In genomic region chr7:8389898-8390642, GRCh38 we compare ENCODE assay signal across 10 cellular contexts. TPM values are rescaled to one million over a fixed set of nuclear protein-coding genes. Genes with fewer than 3 reads are reported as not detected.
A peak's percentile ranks its signal among the peaks of the same experiment; 100 is the strongest.
DNase-seq lines count a peak whose midpoint lies in the region; ATAC-seq, FAIRE-seq and TF ChIP-seq lines count a peak whose summit lies in the region.
"Had no signal": no experiment of that assay in that cellular context is flagged by ENCODE, and none has a peak within 500 bp of the region (broad histone marks: within the 10 kb centered on the region; RNA-seq: fewer than 3 reads in every experiment).

No MANE protein-coding gene starts in this region.

- H3K27me3 ChIP-seq in psoas muscle (ENCODE audit: insufficient read depth in 3 of 3, low read length in 2 of 3): peaks cover 0 to 5% (median 0%) of the 10 kb centered on the region in 3 donors

- peak in 2 of 4 donors; percentile 42 to 65 for ATAC-seq in psoas muscle
- ATAC-seq in stimulated activated naive CD8-positive, alpha-beta T cell treated with anti-CD3 and anti-CD28 coated beads, Interleukin-15, Interleukin-2, amounts not matched to agents 100 U/mL and 50 U/mL, for 24 hours: no peak
- ATAC-seq: activated CD8-positive, alpha-beta memory T cell treated with anti-CD3 and anti-CD28 coated beads, Interleukin-2, amount 10 ng/mL, durations not matched to agents 7 days and 5 days had no signal

- FAIRE-seq in H54 (lab: Jason Lieb, UNC): peak; percentile 97

- H3K4me3 ChIP-seq in psoas muscle: no peak overlapping the region

- DNase-seq in H54 (ENCODE audit: insufficient read length, low spot score): peak; percentile 70
- peak; percentile 76 for DNase-seq in NCI-H510A treated with DMSO at 0.1 percent for 48 hours (lab: John Stamatoyannopoulos, UW)
- peak; percentile 97 for DNase-seq in globus pallidus (ENCODE audit: low spot score)
- DNase-seq in psoas muscle: peak; percentile 13 to 47
- no peak for DNase-seq in cerebellum (ENCODE audit: low spot score)
- DNase-seq in SHP77 treated with DMSO at 0.1 percent for 48 hours (lab: John Stamatoyannopoulos, UW): no peak
- DNase-seq in activated naive CD4-positive, alpha-beta T cell treated with Interleukin-2 at 50 U/mL for 16 hours: no peak
- DNase-seq in stimulated activated naive CD8-positive, alpha-beta T cell treated with anti-CD3 and anti-CD28 coated beads, Interleukin-15, Interleukin-2, amounts not matched to agents 100 U/mL and 50 U/mL, for 24 hours: no peak
- DNase-seq: activated CD8-positive, alpha-beta memory T cell treated with anti-CD3 and anti-CD28 coated beads, Interleukin-2, amount 10 ng/mL, durations not matched to agents 7 days and 5 days had no signal

- no peak overlapping the region for H3K27ac ChIP-seq in psoas muscle

- no peak for TF ChIP-seq CTCF in psoas muscle (IDR thresholded peaks at IDR 0.05)

- H3K9me3 ChIP-seq in psoas muscle: no peaks in the 10 kb centered on the region

- H3K4me1 ChIP-seq in psoas muscle: no peaks in the 10 kb centered on the region

- intact Hi-C loops in psoas muscle (cut with DNase I): no loop called here

- no peaks in the 10 kb centered on the region for H3K36me3 ChIP-seq in psoas muscle (ENCODE audit: insufficient read depth in 1 of 2, low read depth in 1 of 2)

- WGBS in psoas muscle, 3 donors: 19 to 20% (median 20%) methylated on average over 10 of the region's 10 CpGs

- peak; percentile 28; the same call in 1 of the 2 replicates for TF ChIP-seq POLR2A in H54 (IDR thresholded peaks at IDR 0.05; ENCODE audit: low read depth, low read length)

RNA-seq across cellular contexts. Expression of gene NXPH1, which starts 43.3 kb away (rescaled TPM):
- not detected for total RNA-seq in psoas muscle
- polyA plus RNA-seq in psoas muscle: not detected
- 22.4 TPM for total RNA-seq in cerebellum
- total RNA-seq: activated CD8-positive, alpha-beta memory T cell treated with anti-CD3 and anti-CD28 coated beads, Interleukin-2, amount 10 ng/mL, durations not matched to agents 7 days and 5 days; dermis microvascular lymphatic vessel endothelial cell had no signal

Comparison
In these comparisons a context has a peak if more than half of its experiments do, and no peak if none do; other contexts are left out.
1. DNase-seq: peak in H54 (single experiment), NCI-H510A treated with DMSO at 0.1 percent for 48 hours (single experiment), globus pallidus (single experiment) and psoas muscle (2 of 2); none in cerebellum (single experiment), SHP77 treated with DMSO at 0.1 percent for 48 hours (single experiment), activated naive CD4-positive, alpha-beta T cell treated with Interleukin-2 at 50 U/mL for 16 hours (single experiment) and stimulated activated naive CD8-positive, alpha-beta T cell treated with anti-CD3 and anti-CD28 coated beads, Interleukin-15, Interleukin-2, amounts not matched to agents 100 U/mL and 50 U/mL, for 24 hours (single experiment).
2. RNA of gene NXPH1, which starts 43.3 kb away (total RNA-seq): 22.4 TPM in cerebellum (single experiment); not detected in psoas muscle; every median in the first group is over 10 times any median in the second.